ENCODE assay signal across 17 cellular contexts in the genomic region with DNA sequence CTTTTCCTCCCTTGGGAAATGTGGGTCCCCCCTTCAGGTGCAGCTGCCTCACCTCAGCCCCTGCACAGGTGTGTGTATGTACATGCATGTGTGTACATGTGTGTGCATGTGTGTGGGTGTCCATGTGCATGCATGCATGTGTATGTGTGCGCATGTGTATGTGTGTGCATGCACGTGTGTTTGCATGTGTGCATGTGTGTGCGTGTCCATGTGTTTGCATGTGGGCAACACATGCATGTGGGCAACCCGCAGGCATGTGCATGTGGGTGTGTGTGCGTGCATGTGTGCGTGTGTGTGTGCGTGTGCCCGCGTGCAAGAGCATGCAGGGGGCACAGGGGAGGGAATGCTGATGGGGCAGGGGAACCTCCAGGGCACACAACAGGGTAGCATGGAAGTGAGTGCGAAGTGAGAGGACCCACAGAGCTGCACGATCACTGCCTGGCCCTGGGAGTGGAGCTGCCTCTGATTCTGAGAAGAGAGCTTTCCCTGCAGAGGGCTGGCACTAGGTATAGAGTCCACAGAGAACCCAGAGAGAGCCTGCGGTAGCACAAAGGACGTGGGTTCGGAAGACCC. TPM values are rescaled to one million over a fixed set of nuclear protein-coding genes. Genes with fewer than 3 reads are reported as not detected.
A peak's percentile ranks its signal among the peaks of the same experiment; 100 is the strongest.
DNase-seq lines count a peak whose midpoint lies in the region; ATAC-seq and TF ChIP-seq lines count a peak whose summit lies in the region.
"Had no signal": no experiment of that assay in that cellular context is flagged by ENCODE, and none has a peak within 500 bp of the region (broad histone marks: within the 10 kb centered on the region; RNA-seq: fewer than 3 reads in every experiment).

No MANE protein-coding gene starts in this region.

- H3K9me1 ChIP-seq in IMR-90 (ENCODE audit: insufficient read depth, low read length), result peaks cover 4% of the 10 kb centered on the region

- no peak overlapping the region for H2BK20ac ChIP-seq in IMR-90 (ENCODE audit: low read depth, low read length)

- CTCF ChIA-PET in IMR-90 (lab: Yijun Ruan, JAX), result no interaction called here

- TF ChIP-seq POLR2A in IMR-90 (IDR thresholded peaks at IDR 0.05; ENCODE audit: low read depth, low read length), result no peak

- H2AFZ ChIP-seq in IMR-90 (replicated peaks; ENCODE audit: low read length, poor library complexity), result peak overlapping the region; percentile 32
- H2AFZ ChIP-seq in neuronal stem cell (ENCODE audit: low read length), result no peak overlapping the region
- H2AFZ ChIP-seq: GM23248, PC-9 had no signal

- no peak overlapping the region for H3K4me3 ChIP-seq in BLaER1 treated with 17β-estradiol and CSF1 and Interleukin-3, amounts not matched to agents 10 nM and 100 nM
- H3K4me3 ChIP-seq in IMR-90 (ENCODE audit: insufficient read depth, low read depth, low read length) (no peak overlapping the region), neuronal stem cell (ENCODE audit: low read length in 2 of 2) (peak overlapping the region in 1 of 2 donors; percentile 68)
- H3K4me3 ChIP-seq: GM23248, PC-9, SJCRH30 had no signal

- no peak overlapping the region for H3K18ac ChIP-seq in IMR-90 (ENCODE audit: low read depth, low read length)
- H3K18ac ChIP-seq in neuronal stem cell (ENCODE audit: low read length), result peak overlapping the region; percentile 5

- H3K14ac ChIP-seq in IMR-90 (replicated peaks; ENCODE audit: low read depth, low read length) (no peak overlapping the region), neuronal stem cell (ENCODE audit: low read length) (no peak overlapping the region)

- H3K4me1 ChIP-seq in BLaER1 treated with 17β-estradiol and CSF1 and Interleukin-3, amounts not matched to agents 10 nM and 100 nM, result peaks cover 44 to 92% (median 87%) of the 10 kb centered on the region in 10 experiments
- H3K4me1 ChIP-seq in IMR-90 (ENCODE audit: control insufficient read depth, insufficient read depth, low read length) (no peaks in the 10 kb centered on the region), neuronal stem cell (ENCODE audit: control insufficient read depth in 2 of 2, insufficient read depth in 1 of 2, low read depth in 1 of 2, low read length in 2 of 2) (peaks cover 0 to 10% of the 10 kb centered on the region in 2 donors)
- H3K4me1 ChIP-seq: SJCRH30 had no signal

- no peak for ATAC-seq in IMR-90 (ENCODE audit: low read depth)
- no peak for ATAC-seq in HG03175 (IDR thresholded peaks at IDR 0.05; ENCODE audit: unreplicated experiment)
- ATAC-seq in stimulated activated naive CD8-positive, alpha-beta T cell treated with anti-CD3 and anti-CD28 coated beads, Interleukin-15, Interleukin-2, amounts not matched to agents 100 U/mL and 50 U/mL, for 24 hours, result no peak

- TF ChIP-seq RAD21 in IMR-90 (IDR thresholded peaks at IDR 0.05; ENCODE audit: low read length), result no peak

- H3K4ac ChIP-seq in IMR-90 (ENCODE audit: low read depth, low read length) (no peak overlapping the region), neuronal stem cell (ENCODE audit: low read length) (no peak overlapping the region)

- peaks cover 0 to 17% (median 10%) of the 10 kb centered on the region in 11 experiments; a peak in 7 of 22 replicates for H3K36me3 ChIP-seq in BLaER1 treated with 17β-estradiol and CSF1 and Interleukin-3, amounts not matched to agents 10 nM and 100 nM
- H3K36me3 ChIP-seq in IMR-90 (ENCODE audit: control insufficient read depth, insufficient read depth, low read length) (no peaks in the 10 kb centered on the region), neuronal stem cell (replicated peaks in 1 of 2; ENCODE audit: control insufficient read depth in 2 of 2, insufficient read depth in 2 of 2, low read length in 2 of 2) (peaks cover 0 to 3% of the 10 kb centered on the region in 2 donors)
- H3K36me3 ChIP-seq: SJCRH30 had no signal

- dilution Hi-C loops in IMR-90 (cut with HindIII; ENCODE audit: low sequenced_read_pairs, unreplicated experiment), result no loop called here

- H2AK5ac ChIP-seq in IMR-90 (ENCODE audit: low read depth, low read length) (no peak overlapping the region), neuronal stem cell (ENCODE audit: low read depth, low read length) (no peak overlapping the region)

- H3K4me1 Mint-ChIP-seq in endothelial cell (ENCODE audit: unreplicated experiment), result no peaks in the 10 kb centered on the region

- BruUV-seq in IMR-90 (replicated peaks; lab: Mats Ljungman, UMichigan), result no TSS peak

- H3K23ac ChIP-seq in IMR-90 (ENCODE audit: low read depth, low read length) (no peak overlapping the region), neuronal stem cell (ENCODE audit: low read depth, low read length, poor library complexity) (peak overlapping the region; percentile 35)

- H3K27me3 Mint-ChIP-seq in endothelial cell (ENCODE audit: unreplicated experiment), result peaks cover 12% of the 10 kb centered on the region

- H2BK12ac ChIP-seq in neuronal stem cell (ENCODE audit: low read length), result no peak overlapping the region

- POLR2A ChIA-PET in IMR-90 (lab: Charles Lee; ENCODE audit: unreplicated experiment), result no interaction called here

- WGBS in IMR-90 (ENCODE audit: extremely low coverage in 2 of 2, insufficient read length in 1 of 2), 2 experiments, result 82% methylated on average over 6 of the region's 14 CpGs; no CpG with 5 or more reads in 1 of the 2 experiments
- no CpG with 5 or more reads among the region's 14 CpGs for WGBS in neuronal stem cell (ENCODE audit: extremely low coverage in 2 of 2, insufficient read length in 2 of 2, insufficient replicate concordance in 1 of 2), 2 donors

- no peak overlapping the region for H2AK9ac ChIP-seq in IMR-90 (replicated peaks; ENCODE audit: low read depth, low read length, poor library complexity)

- peaks cover 0 to 47% (median 0%) of the 10 kb centered on the region in 11 experiments; a peak in 5 of 22 replicates for H3K27me3 ChIP-seq in BLaER1 treated with 17β-estradiol and CSF1 and Interleukin-3, amounts not matched to agents 10 nM and 100 nM
- H3K27me3 ChIP-seq in IMR-90 (ENCODE audit: control insufficient read depth, insufficient read depth, low read length), result peaks cover 3% of the 10 kb centered on the region; the same call in 1 of the 2 replicates
- H3K27me3 ChIP-seq in neuronal stem cell (ENCODE audit: control insufficient read depth in 3 of 3, insufficient read depth in 3 of 3, low read depth in 1 of 3, low read length in 3 of 3), result no peaks in the 10 kb centered on the region
- H3K27me3 ChIP-seq: SJCRH30 had no signal

- no peaks in the 10 kb centered on the region for H3K36me3 Mint-ChIP-seq in endothelial cell (ENCODE audit: low read depth, unreplicated experiment)

- intact Hi-C loops in IMR-90 (cut with micrococcal nuclease), result no loop called here

- no peaks in the 10 kb centered on the region for H3K9me3 ChIP-seq in BLaER1 treated with 17β-estradiol and CSF1 and Interleukin-3, amounts not matched to agents 10 nM and 100 nM (replicated peaks in 1 of 11)
- H3K9me3 ChIP-seq in IMR-90 (ENCODE audit: control insufficient read depth, insufficient read depth, low read length), result no peaks in the 10 kb centered on the region
- peaks cover 0 to 3% of the 10 kb centered on the region in 2 donors for H3K9me3 ChIP-seq in neuronal stem cell (replicated peaks in 1 of 2; ENCODE audit: control insufficient read depth in 2 of 2, insufficient read depth in 1 of 2, low read depth in 1 of 2, low read length in 2 of 2)
- H3K9me3 ChIP-seq: SJCRH30 had no signal

- peaks cover 0 to 34% (median 0%) of the 10 kb centered on the region in 11 experiments; a peak in 5 of 22 replicates for H4K20me1 ChIP-seq in BLaER1 treated with 17β-estradiol and CSF1 and Interleukin-3, amounts not matched to agents 10 nM and 100 nM
- no peaks in the 10 kb centered on the region for H4K20me1 ChIP-seq in IMR-90 (ENCODE audit: insufficient read depth, low read length)

- no peaks in the 10 kb centered on the region for H3K9me3 Mint-ChIP-seq in endothelial cell (ENCODE audit: unreplicated experiment)

- in situ Hi-C loops in IMR-90 (cut with MboI; ENCODE audit: low sequenced_read_pairs), result no loop called here

- H4K91ac ChIP-seq in IMR-90 (ENCODE audit: insufficient read depth, low read depth, low read length), result no peak overlapping the region
- H4K91ac ChIP-seq in neuronal stem cell (ENCODE audit: low read depth, low read length, poor library complexity), result no peak overlapping the region

- H3K27ac ChIP-seq in BLaER1 treated with 17β-estradiol and CSF1 and Interleukin-3, amounts not matched to agents 10 nM and 100 nM, result no peak overlapping the region
- H3K27ac ChIP-seq in IMR-90 (ENCODE audit: insufficient read depth, low read length) (no peak overlapping the region), neuronal stem cell (replicated peaks; ENCODE audit: low read length) (no peak overlapping the region)
- H3K27ac ChIP-seq: GM23248, KMS-11, PC-9, SJCRH30 had no signal

- H3K79me1 ChIP-seq in IMR-90 (ENCODE audit: low read depth in 1 of 2, low read length in 2 of 2), result no peaks in the 10 kb centered on the region
- H3K79me1 ChIP-seq in neuronal stem cell (ENCODE audit: low read depth, low read length), result peaks cover 2% of the 10 kb centered on the region

- no peak overlapping the region for H3K9ac ChIP-seq in BLaER1 treated with 17β-estradiol and CSF1 and Interleukin-3, amounts not matched to agents 10 nM and 100 nM
- H3K9ac ChIP-seq in IMR-90 (ENCODE audit: low read depth, low read length), result no peak overlapping the region
- peak overlapping the region; percentile 46 for H3K9ac ChIP-seq in neuronal stem cell (ENCODE audit: low read depth, low read length, poor library complexity)
- H3K9ac ChIP-seq: GM23248, KMS-11 had no signal

- H2BK120ac ChIP-seq in IMR-90 (ENCODE audit: low read depth, low read length) (no peak overlapping the region), neuronal stem cell (ENCODE audit: low read depth, low read length) (no peak overlapping the region)

- peak overlapping the region; percentile 37 to 96 (median 89); a peak in 20 of 22 replicates for H3K4me2 ChIP-seq in BLaER1 treated with 17β-estradiol and CSF1 and Interleukin-3, amounts not matched to agents 10 nM and 100 nM
- H3K4me2 ChIP-seq in IMR-90 (ENCODE audit: low read depth, low read length) (no peak overlapping the region), neuronal stem cell (ENCODE audit: insufficient read depth, low read length, poor library complexity, severe bottlenecking) (no peak overlapping the region)
- H3K4me2 ChIP-seq: KMS-11, PC-9 had no signal

- TF ChIP-seq CTCF in IMR-90 (conservative IDR thresholded peaks at IDR 0.05; ENCODE audit: low read depth, low read length) (no peak), endothelial cell (IDR thresholded peaks at IDR 0.05; ENCODE audit: unreplicated experiment) (no peak)

- H2BK15ac ChIP-seq in IMR-90 (ENCODE audit: low read depth, low read length), result no peak overlapping the region
- H2BK15ac ChIP-seq in neuronal stem cell (ENCODE audit: low read length), result no peak overlapping the region

- H3K4me3 Mint-ChIP-seq in endothelial cell (ENCODE audit: unreplicated experiment), result no peak overlapping the region

- DNase-seq in IMR-90 (no peak), endothelial cell (ENCODE audit: low spot score) (no peak), neuronal stem cell (ENCODE audit: low spot score) (no peak), Ammon's horn (ENCODE audit: low spot score) (no peak), activated gamma-delta T cell (lab: John Stamatoyannopoulos, UW) (no peak)
- DNase-seq in stimulated activated naive CD8-positive, alpha-beta T cell treated with anti-CD3 and anti-CD28 coated beads, Interleukin-15, Interleukin-2, amounts not matched to agents 100 U/mL and 50 U/mL, for 24 hours, result no peak
- DNase-seq: DMS 273 treated with DMSO at 0.1 percent for 48 hours, GM23248, MV-4-11, NCI-H187 treated with DMSO at 0.1 percent for 48 hours, NCI-H345, NCI-H524 treated with DMSO at 0.1 percent for 48 hours, PC-9, SJCRH30 had no signal

- peak overlapping the region; percentile 52 for H3K27ac Mint-ChIP-seq in endothelial cell (ENCODE audit: unreplicated experiment)

- H2BK5ac ChIP-seq in IMR-90 (ENCODE audit: low read depth, low read length, poor library complexity, severe bottlenecking) (no peak overlapping the region), neuronal stem cell (ENCODE audit: low read length) (no peak overlapping the region)

- no peak overlapping the region for H4K8ac ChIP-seq in IMR-90 (ENCODE audit: low read depth in 2 of 2, low read length in 2 of 2)
- no peak overlapping the region for H4K8ac ChIP-seq in neuronal stem cell (ENCODE audit: low read depth, low read length)

- no peak overlapping the region for H4K5ac ChIP-seq in IMR-90 (ENCODE audit: low read depth, low read length)

- H3K56ac ChIP-seq in IMR-90 (ENCODE audit: extremely low read depth, insufficient read depth, low read length), result no peak overlapping the region

RNA-seq across cellular contexts. Expression of gene BAIAP2L2, which starts 14.6 kb away (rescaled TPM):
- total RNA-seq in IMR-90 (2012; rRNA removed) (0.18 and 0.28 TPM in 2 replicates), endothelial cell (ENCODE audit: unreplicated experiment) (0.77 TPM)
- polyA plus RNA-seq in IMR-90 (2012; rRNA removed), result 0.46 and 0.67 TPM in 2 replicates
- polyA plus RNA-seq in IMR-90 (2012; cell fraction: cytosol; rRNA removed), result 0.55 and 0.81 TPM in 2 replicates
- 1.1 and 2.3 TPM in 2 replicates for polyA plus RNA-seq in IMR-90 (2012; cell fraction: nucleus; rRNA removed; ENCODE audit: low replicate concordance)
- 4.8 TPM for polyA plus RNA-seq in neuronal stem cell (2013, experiment 1 of 2)
- 4.5 TPM for polyA plus RNA-seq in neuronal stem cell (2013, experiment 2 of 2)
- total RNA-seq: SJCRH30 had no signal

RNA-seq across cellular contexts. Expression of gene SLC16A8, which starts 41.1 kb away (rescaled TPM):
- total RNA-seq in IMR-90 (2012; rRNA removed), result not detected in 2 replicates
- polyA plus RNA-seq in IMR-90 (2012; rRNA removed), result not detected in 2 replicates
- polyA plus RNA-seq in IMR-90 (2012; cell fraction: cytosol; rRNA removed), result 0.08 and 0.21 TPM in 2 replicates
- polyA plus RNA-seq in IMR-90 (2012; cell fraction: nucleus; rRNA removed; ENCODE audit: low replicate concordance), result not detected in 2 replicates
- not detected for total RNA-seq in endothelial cell (ENCODE audit: unreplicated experiment)
- 1.3 TPM for polyA plus RNA-seq in neuronal stem cell (2013, experiment 1 of 2)
- 0.91 TPM for polyA plus RNA-seq in neuronal stem cell (2013, experiment 2 of 2)
- total RNA-seq: PC-9 had no signal

RNA-seq across cellular contexts. Expression of gene PLA2G6, which starts 56.5 kb away (rescaled TPM):
- total RNA-seq in IMR-90 (2012; rRNA removed), result 3.9 and 6.1 TPM in 2 replicates
- 10.3 TPM in 2 replicates for polyA plus RNA-seq in IMR-90 (2012; rRNA removed)
- polyA plus RNA-seq in IMR-90 (2012; cell fraction: cytosol; rRNA removed), result 2.1 and 4.1 TPM in 2 replicates
- polyA plus RNA-seq in IMR-90 (2012; cell fraction: nucleus; rRNA removed; ENCODE audit: low replicate concordance), result 109 and 145 TPM in 2 replicates
- 22.5 TPM for total RNA-seq in endothelial cell (ENCODE audit: unreplicated experiment)
- 10.9 TPM for polyA plus RNA-seq in neuronal stem cell (2013, experiment 1 of 2)
- polyA plus RNA-seq in neuronal stem cell (2013, experiment 2 of 2), result 11.4 TPM

Comparison
In these comparisons a context has a peak if more than half of its experiments do, and no peak if none do; other contexts are left out.
1. H3K4me2 ChIP-seq: peak in BLaER1 treated with 17β-estradiol and CSF1 and Interleukin-3, amounts not matched to agents 10 nM and 100 nM (11 of 11); none in IMR-90 (single experiment) and neuronal stem cell (single experiment).